Comparison of ENCODE assay signal across 8 cellular contexts in genomic region chr3:4467522-4467867, GRCh38. TPM values are rescaled to one million over a fixed set of nuclear protein-coding genes. Genes with fewer than 3 reads are reported as not detected.
A peak's percentile ranks its signal among the peaks of the same experiment; 100 is the strongest.
DNase-seq lines count a peak whose midpoint lies in the region; ATAC-seq and TF ChIP-seq lines count a peak whose summit lies in the region.

No MANE protein-coding gene starts in this region.

- H3K27ac ChIP-seq in cardiac muscle cell (peak overlapping the region; percentile 94), brain microvascular endothelial cell (no peak overlapping the region), mesodermal cell (ENCODE audit: low read depth, low read length, severe bottlenecking) (no peak overlapping the region), uterus (peak overlapping the region; percentile 83 to 86)

- DNase-seq in cardiac muscle cell (ENCODE audit: low read depth in 1 of 2, low spot score in 1 of 2) (no peak), left ventricle myocardium superior (no peak), brain microvascular endothelial cell (no peak), uterus (no peak), RKO (ENCODE audit: low spot score) (no peak)
- no peak for DNase-seq in activated CD8-positive, alpha-beta memory T cell treated with anti-CD3 and anti-CD28 coated beads, Interleukin-2, amount 50 U/mL, for 48 hours

- H3K36me3 ChIP-seq in cardiac muscle cell (no peaks in the 10 kb centered on the region), brain microvascular endothelial cell (replicated peaks) (no peaks in the 10 kb centered on the region), mesodermal cell (ENCODE audit: control insufficient read depth, insufficient read depth, low read length) (no peaks in the 10 kb centered on the region), uterus (no peaks in the 10 kb centered on the region)

- H3K27me3 ChIP-seq in cardiac muscle cell (no peaks in the 10 kb centered on the region), brain microvascular endothelial cell (replicated peaks) (peaks cover 7% of the 10 kb centered on the region), uterus (no peaks in the 10 kb centered on the region)

- WGBS in mesodermal cell (ENCODE audit: insufficient coverage in 2 of 2), 2 experiments: 78 to 89% methylated on average over 9 to 11 of the region's 13 CpGs

- TF ChIP-seq POLR2A in uterus (IDR thresholded peaks at IDR 0.05): no peak

- ATAC-seq in left ventricle myocardium superior: no peak
- ATAC-seq in GM21786 (IDR thresholded peaks at IDR 0.05; ENCODE audit: unreplicated experiment): no peak

- intact Hi-C loops in left ventricle myocardium superior (cut with micrococcal nuclease): no loop called here
- intact Hi-C loops in uterus (cut with DNase I; ENCODE audit: low total_unique reads): no loop called here

- H3K4me1 ChIP-seq in cardiac muscle cell (ENCODE audit: low read depth): no peaks in the 10 kb centered on the region
- H3K4me1 ChIP-seq in mesodermal cell (ENCODE audit: control insufficient read depth, insufficient read depth, low read length, poor library complexity, severe bottlenecking): no peaks in the 10 kb centered on the region
- H3K4me1 ChIP-seq in uterus: peaks cover 0 to 4% of the 10 kb centered on the region in 2 donors

- TF ChIP-seq CTCF in cardiac muscle cell (IDR thresholded peaks at IDR 0.05; ENCODE audit: low read depth, low read length) (no peak), brain microvascular endothelial cell (IDR thresholded peaks at IDR 0.05; ENCODE audit: low read depth, low read length, missing control alignments) (no peak), uterus (IDR thresholded peaks at IDR 0.05) (no peak)

- H3K4me3 ChIP-seq in cardiac muscle cell: peak overlapping the region; percentile 75
- peak overlapping the region; percentile 87 for H3K4me3 ChIP-seq in brain microvascular endothelial cell (ENCODE audit: low read depth, low read length)
- peak overlapping the region; percentile 80 for H3K4me3 ChIP-seq in mesodermal cell (ENCODE audit: extremely low read depth, insufficient read depth, low read length, poor library complexity, severe bottlenecking)
- peak overlapping the region; percentile 88 to 93 for H3K4me3 ChIP-seq in uterus

- H3K9me3 ChIP-seq in cardiac muscle cell (ENCODE audit: low read depth) (no peaks in the 10 kb centered on the region), mesodermal cell (ENCODE audit: control insufficient read depth, low read length) (no peaks in the 10 kb centered on the region), uterus (no peaks in the 10 kb centered on the region)

- in situ Hi-C loops in brain microvascular endothelial cell (cut with HindIII; ENCODE audit: low pct_ligation_motif_present, low sequenced_read_pairs): no loop called here

RNA-seq across cellular contexts. Expression of gene SUMF1, which starts 0.4 kb away (rescaled TPM):
- total RNA-seq in cardiac muscle cell: 29.9 and 37.7 TPM in 2 replicates
- polyA plus RNA-seq in cardiac muscle cell: 21.8 and 23.5 TPM in 2 replicates
- total RNA-seq in left ventricle myocardium superior: 6.8 TPM
- polyA plus RNA-seq in mesodermal cell (2013, experiment 1 of 2): 12.9 TPM
- polyA plus RNA-seq in mesodermal cell (2013, experiment 2 of 2): 11.5 TPM
- total RNA-seq in uterus: 10 to 100 TPM; 17.9 to 71.3 (median 30.3) TPM

RNA-seq across cellular contexts. Expression of gene ITPR1, which starts 25.7 kb away (rescaled TPM):
- total RNA-seq in cardiac muscle cell (20.2 and 28.8 TPM in 2 replicates), left ventricle myocardium superior (16.6 TPM), uterus (100 to 1,000 TPM in 3 of 4 donors, 10 to 100 TPM in 1; 98.2 to 224 (median 141) TPM)
- 14.4 and 17.6 TPM in 2 replicates for polyA plus RNA-seq in cardiac muscle cell
- polyA plus RNA-seq in mesodermal cell (2013, experiment 1 of 2): 11.0 TPM
- polyA plus RNA-seq in mesodermal cell (2013, experiment 2 of 2): 8.9 TPM

Comparison
In these comparisons a context has a peak if more than half of its experiments do, and no peak if none do; other contexts are left out.
1. H3K27ac ChIP-seq: peak in cardiac muscle cell (single experiment) and uterus (2 of 2); none in brain microvascular endothelial cell (single experiment) and mesodermal cell (single experiment).
2. Peak in every context shown above with its lines, with median percentiles within 50 percentile points of each other: H3K4me3 ChIP-seq.